In genomic region chr6:16228709-16229665, GRCh38 we compare ENCODE assay signal across 10 cellular contexts. TPM values are rescaled to one million over a fixed set of nuclear protein-coding genes. Genes with fewer than 3 reads are reported as not detected.
DNase-seq lines count a peak whose midpoint lies in the region; ATAC-seq, FAIRE-seq and TF ChIP-seq lines count a peak whose summit lies in the region.
"Had no signal": no experiment of that assay in that cellular context is flagged by ENCODE, and none has a peak within 500 bp of the region (broad histone marks: within the 10 kb centered on the region; RNA-seq: fewer than 3 reads in every experiment).

No MANE protein-coding gene starts in this region.

- no peaks in the 10 kb centered on the region for H4K20me1 ChIP-seq in H1 (replicated peaks in 1 of 2; ENCODE audit: control insufficient read depth in 1 of 2, insufficient read depth in 2 of 2, low read length in 2 of 2)

- H3K56ac ChIP-seq in H1 (replicated peaks; ENCODE audit: insufficient read length, low read depth, low read length) = no peak overlapping the region

- peak overlapping the region in 1 of 2 experiments; percentile 34; a peak in 1 of 4 replicates for H3K4me2 ChIP-seq in H1 (ENCODE audit: insufficient read depth in 1 of 2, low read depth in 2 of 2, low read length in 2 of 2)

- H4K8ac ChIP-seq in H1 (ENCODE audit: extremely low read depth, insufficient read depth, low read length) = no peak overlapping the region

- no peak overlapping the region for H2BK120ac ChIP-seq in H1 (replicated peaks; ENCODE audit: low read depth, low read length)

- H3K79me2 ChIP-seq in H1 (ENCODE audit: control insufficient read depth in 1 of 2, insufficient read depth in 2 of 2, low read length in 2 of 2) = no peaks in the 10 kb centered on the region

- H3K27me3 ChIP-seq in H1 (replicated peaks in 1 of 4; ENCODE audit: control insufficient read depth in 3 of 4, extremely low read depth in 1 of 4, insufficient read depth in 3 of 4, low read length in 3 of 4) (peaks cover 0 to 2% (median 0%) of the 10 kb centered on the region in 4 experiments; a peak in 1 of 7 replicates), tibial artery (no peaks in the 10 kb centered on the region)

- no peak for TF ChIP-seq POLR2A in H1 (IDR thresholded peaks at IDR 0.05; ENCODE audit: control extremely low read depth in 1 of 2, low read depth in 2 of 2, low read length in 2 of 2)

- no peak for FAIRE-seq in H1 (lab: Jason Lieb, UNC)
- FAIRE-seq: A204.1 had no signal

- no peak overlapping the region for H3K23ac ChIP-seq in H1 (ENCODE audit: insufficient read length)

- no peak overlapping the region for H4K5ac ChIP-seq in H1 (ENCODE audit: insufficient read length, low read depth, low read length)

- intact Hi-C loops in mucosa of descending colon (cut with DNase I, micrococcal nuclease) (no loop called here), tibial artery (cut with DNase I; ENCODE audit: low total_unique reads) (no loop called here)

- no peaks in the 10 kb centered on the region for H3K79me1 ChIP-seq in H1 (ENCODE audit: low read depth, low read length)

- H3K4me1 ChIP-seq in H1 (replicated peaks in 1 of 4; ENCODE audit: control insufficient read depth in 3 of 4, insufficient read depth in 4 of 4, low read length in 3 of 4) (peaks cover 2 to 5% (median 5%) of the 10 kb centered on the region in 4 experiments; a peak in 5 of 7 replicates), mucosa of descending colon (ENCODE audit: low read depth) (peaks cover 6% of the 10 kb centered on the region), tibial artery (peaks cover 0 to 17% (median 8%) of the 10 kb centered on the region in 4 donors)

- no peak for TF ChIP-seq EP300 in H1 (IDR thresholded peaks at IDR 0.05; ENCODE audit: borderline replicate concordance in 1 of 2, low read depth in 2 of 2, low read length in 2 of 2)

- H3K27ac ChIP-seq in H1 (ENCODE audit: low read depth, low read length) (no peak overlapping the region), tibial artery (peak overlapping the region; percentile 20 to 49)

- 0 out of 2 replicates have a peak overlapping the region, but pooled peaks have one; percentile 72 for H2BK15ac ChIP-seq in H1 (ENCODE audit: low read length)

- 65% methylated on average over 19 of the region's 20 CpGs; no CpG with 5 or more reads in 1 of the 2 experiments for WGBS in H1 (ENCODE audit: extremely low coverage in 1 of 2, insufficient coverage in 1 of 2, insufficient read length in 1 of 2, insufficient replicate concordance in 2 of 2, low coverage in 1 of 2, low lambda C conversion rate in 2 of 2, missing lambda C conversion rate in 1 of 2), 2 experiments

- no peak overlapping the region for H3K14ac ChIP-seq in H1 (ENCODE audit: insufficient read length)

- DNase-seq in NCI-H146 (lab: John Stamatoyannopoulos, UW) (peak; percentile 30), NCI-H146 treated with DMSO at 0.1 percent for 48 hours (lab: John Stamatoyannopoulos, UW; ENCODE audit: unreplicated experiment) (no peak), H1 (ENCODE audit: low read depth in 1 of 2, low spot score in 2 of 2) (no peak), mucosa of descending colon (peak in 1 of 3 donors; percentile 40), tibial artery (no peak), RPMI8226 (no peak), NCI-H1048 (lab: John Stamatoyannopoulos, UW) (no peak), DMS 273 (lab: John Stamatoyannopoulos, UW; ENCODE audit: unreplicated experiment) (no peak)
- DNase-seq: kidney glomerular epithelial cell had no signal

- no peak overlapping the region for H2BK5ac ChIP-seq in H1 (ENCODE audit: low read depth, low read length)

- H3K23me2 ChIP-seq in H1 (ENCODE audit: low read depth, low read length) = no peaks in the 10 kb centered on the region

- TF ChIP-seq CTCF in H1 (IDR thresholded peaks at IDR 0.05; ENCODE audit: control extremely low read depth in 1 of 3, insufficient read depth in 1 of 3, low read depth in 1 of 3, low read length in 3 of 3) (no peak), mucosa of descending colon (IDR thresholded peaks at IDR 0.05) (no peak), tibial artery (IDR thresholded peaks at IDR 0.05) (peak in 1 of 2 experiments; percentile 6)

- ATAC-seq in mucosa of descending colon = peak; percentile 76

- H3K36me3 ChIP-seq in H1 (ENCODE audit: control insufficient read depth in 2 of 4, insufficient read depth in 4 of 4, low read length in 3 of 4) (no peaks in the 10 kb centered on the region), mucosa of descending colon (ENCODE audit: low read depth) (no peaks in the 10 kb centered on the region), tibial artery (no peaks in the 10 kb centered on the region)

- no peak overlapping the region for H3K4ac ChIP-seq in H1 (replicated peaks; ENCODE audit: insufficient read length, low read depth, low read length)

- POLR2A ChIA-PET in H1 (lab: Charles Lee; ENCODE audit: partially characterized antibody) = interaction anchor here (0.6 kb wide), 1 partner anchor 414 kb away, joined by 3 read pairs; no protein-coding TSS in a partner anchor

- no peak overlapping the region; the same call in 1 of the 2 replicates for H3K18ac ChIP-seq in H1 (ENCODE audit: extremely low read depth, low read length)

- H3K4me3 ChIP-seq in H1 (ENCODE audit: extremely low read depth in 1 of 4, insufficient read depth in 2 of 4, low read depth in 3 of 4, low read length in 4 of 4) (no peak overlapping the region), mucosa of descending colon (no peak overlapping the region), tibial artery (peak overlapping the region; percentile 41)

- no peak overlapping the region for H2AK5ac ChIP-seq in H1 (ENCODE audit: low read depth, low read length)

- no peak for TF ChIP-seq RAD21 in H1 (IDR thresholded peaks at IDR 0.05 in 1 of 2, conservative IDR thresholded peaks at IDR 0.05 in 1 of 2; ENCODE audit: low read depth in 2 of 2, low read length in 2 of 2)

- H4K91ac ChIP-seq in H1 (replicated peaks; ENCODE audit: insufficient read length, low read length) = no peak overlapping the region

- no peak overlapping the region for H3K9ac ChIP-seq in H1 (replicated peaks in 1 of 4; ENCODE audit: extremely low read depth in 1 of 4, low read depth in 3 of 4, low read length in 3 of 4)

- H2BK12ac ChIP-seq in H1 (ENCODE audit: low read depth, low read length) = no peak overlapping the region

- H2BK20ac ChIP-seq in H1 (ENCODE audit: low read length) = no peak overlapping the region

- H3K9me3 ChIP-seq in H1 (ENCODE audit: insufficient read depth in 2 of 2, low read depth in 1 of 2, low read length in 1 of 2) = no peaks in the 10 kb centered on the region
- H3K9me3 ChIP-seq in mucosa of descending colon = no peaks in the 10 kb centered on the region
- H3K9me3 ChIP-seq in tibial artery = no peaks in the 10 kb centered on the region

- peak overlapping the region; percentile 71; the same call in 1 of the 2 replicates for H2AFZ ChIP-seq in H1 (ENCODE audit: low read length)

- CTCF ChIA-PET in H1 (lab: Charles Lee; ENCODE audit: partially characterized antibody) = interaction anchor here (0.6 to 4.1 kb wide), 12 partner anchors 8 to 187 kb away, joined by 3 to 26 read pairs (median 6); partner anchors contain the start of gene GMPR

TF ChIP-seq in H1, 55 proteins besides CTCF, POLR2A, EP300 and RAD21:
- no peak for TF ChIP-seq PHF8 (conservative IDR thresholded peaks at IDR 0.05; ENCODE audit: low read depth, low read length)
- TF ChIP-seq ZNF274 (IDR thresholded peaks at IDR 0.05; ENCODE audit: borderline replicate concordance, extremely low read depth, low read length) = no peak

RNA-seq across cellular contexts. Expression of gene GMPR, which starts 9.4 kb away (rescaled TPM):
- total RNA-seq in H1 (2021; fragmentation: NEBNext Ultra II Directional; extraction: Animal tissue kit (Norgen Biotek cat#: 25700)) = 0.99 and 1.2 TPM in 2 replicates
- 1.2 and 1.7 TPM in 2 replicates for polyA plus RNA-seq in H1 (2011; rRNA removed)
- polyA plus RNA-seq in H1 (2011; cell fraction: cytosol; rRNA removed) = 1.1 TPM
- 0.90 TPM for polyA plus RNA-seq in H1 (2011; cell fraction: nucleus; rRNA removed)
- 1.1 to 1.8 TPM (median 1.3 TPM) in 4 replicates for polyA plus RNA-seq in H1 (2012, experiment 1 of 2)
- 0.94 TPM for polyA plus RNA-seq in H1 (2012, experiment 2 of 2)
- 2.0 TPM for polyA plus RNA-seq in H1 (2013, experiment 1 of 2)
- polyA plus RNA-seq in H1 (2013, experiment 2 of 2) = 1.9 TPM
- polyA minus RNA-seq in H1 (2011; rRNA and poly(A)+ RNA removed) = 0.24 and 0.57 TPM in 2 replicates
- polyA minus RNA-seq in H1 (2011; cell fraction: cytosol; rRNA and poly(A)+ RNA removed) = not detected
- not detected for polyA minus RNA-seq in H1 (2011; cell fraction: nucleus; rRNA and poly(A)+ RNA removed)
- total RNA-seq in mucosa of descending colon = 1 to 10 TPM; 2.0 to 9.2 (median 3.9) TPM

Comparison
In these comparisons a context has a peak if more than half of its experiments do, and no peak if none do; other contexts are left out.
1. H3K4me3 ChIP-seq: peak in tibial artery (2 of 2); none in H1 (0 of 4) and mucosa of descending colon (single experiment).